Comparison of ENCODE assay signal across 12 cellular contexts in the genomic region with DNA sequence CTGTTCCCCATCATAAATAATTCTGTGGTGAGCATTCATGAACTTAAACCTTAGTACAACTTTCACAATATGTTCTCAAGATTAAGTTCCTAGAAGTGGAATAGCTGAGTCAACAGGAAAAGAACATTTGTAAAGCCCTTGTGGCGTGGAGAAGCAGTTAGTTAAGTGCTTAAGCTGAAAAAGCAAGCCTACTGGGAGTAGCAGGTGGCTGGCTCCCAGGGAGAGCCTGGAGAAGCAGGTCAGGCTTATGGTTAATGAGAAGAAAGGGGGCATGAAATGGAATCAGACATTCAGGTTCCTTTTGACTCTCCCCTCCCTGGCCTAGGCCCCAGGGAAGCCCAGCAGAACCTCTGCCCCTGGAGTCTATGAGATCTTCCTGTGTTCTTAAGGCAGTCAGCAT. TPM values are rescaled to one million over a fixed set of nuclear protein-coding genes. Genes with fewer than 3 reads are reported as not detected.
A peak's percentile ranks its signal among the peaks of the same experiment; 100 is the strongest.
DNase-seq lines count a peak whose midpoint lies in the region; ATAC-seq and TF ChIP-seq lines count a peak whose summit lies in the region.
"Had no signal": no experiment of that assay in that cellular context is flagged by ENCODE, and none has a peak within 500 bp of the region (broad histone marks: within the 10 kb centered on the region; RNA-seq: fewer than 3 reads in every experiment).

No MANE protein-coding gene starts in this region.

- H3K4me2 ChIP-seq in hepatocyte: no peak overlapping the region

- DNase-seq in stimulated activated naive CD8-positive, alpha-beta T cell treated with anti-CD3 and anti-CD28 coated beads, Interleukin-15, Interleukin-2, amounts not matched to agents 100 U/mL and 50 U/mL, for 24 hours: no peak
- no peak for DNase-seq in stimulated activated naive CD8-positive, alpha-beta T cell treated with anti-CD3 and anti-CD28 coated beads, Interleukin-15, amount 100 ng/mL, for 72 hours
- DNase-seq in adrenal gland (peak in 4 of 7 donors; percentile 46 to 52 (median 51)), hepatocyte (ENCODE audit: low spot score) (peak; percentile 61), aorta (no peak), NCI-H226 (no peak)
- DNase-seq: activated naive CD4-positive, alpha-beta T cell; foreskin fibroblast had no signal

- H3K27me3 ChIP-seq in adrenal gland: no peaks in the 10 kb centered on the region
- H3K27me3 ChIP-seq in hepatocyte: no peaks in the 10 kb centered on the region
- H3K27me3 ChIP-seq in aorta (ENCODE audit: control insufficient read depth in 1 of 2, insufficient read depth in 2 of 2, low read length in 1 of 2): no peaks in the 10 kb centered on the region

- TF ChIP-seq POLR2A in adrenal gland (IDR thresholded peaks at IDR 0.05): no peak

- no peak overlapping the region for H2AFZ ChIP-seq in hepatocyte

- H3K9me3 Mint-ChIP-seq in stimulated activated naive CD8-positive, alpha-beta T cell treated with anti-CD3 and anti-CD28 coated beads, Interleukin-15, amount 100 ng/mL, for 72 hours: no peaks in the 10 kb centered on the region
- H3K9me3 Mint-ChIP-seq: CD8-positive, alpha-beta T cell had no signal

- WGBS in adrenal gland, 4 donors: 6 to 14% (median 6%) methylated on average over 1 of the region's 1 CpG
- 48% methylated on average over 1 of the region's 1 CpG for WGBS in hepatocyte (ENCODE audit: low lambda C conversion rate, missing lambda C conversion rate)
- whole genome bisulfite sequencing in aorta, 2 donors: 2 to 3% methylated on average over 1 of the region's 1 CpG

- H3K4me1 ChIP-seq in adrenal gland (replicated peaks in 1 of 2) (peaks cover 76 to 84% of the 10 kb centered on the region in 2 donors), hepatocyte (ENCODE audit: insufficient read depth) (peaks cover 12% of the 10 kb centered on the region), aorta (ENCODE audit: control insufficient read depth in 1 of 2, insufficient read depth in 2 of 2, low read length in 2 of 2) (peaks cover 0 to 5% of the 10 kb centered on the region in 2 donors)

- intact Hi-C loops in adrenal gland (cut with DNase I): no loop called here
- intact Hi-C loops in aorta (cut with DNase I): no loop called here

- ATAC-seq in stimulated activated naive CD8-positive, alpha-beta T cell treated with anti-CD3 and anti-CD28 coated beads, Interleukin-15, Interleukin-2, amounts not matched to agents 100 U/mL and 50 U/mL, for 24 hours: peak; percentile 16
- no peak for ATAC-seq in stimulated activated naive CD8-positive, alpha-beta T cell treated with anti-CD3 and anti-CD28 coated beads, Interleukin-15, amount 100 ng/mL, for 72 hours
- ATAC-seq in aorta (ENCODE audit: low FRiP score) (peak; percentile 51), HG03378 (IDR thresholded peaks at IDR 0.05; ENCODE audit: unreplicated experiment) (no peak), HG02970 (IDR thresholded peaks at IDR 0.05; ENCODE audit: low FRiP score, unreplicated experiment) (no peak)
- ATAC-seq: CD8-positive, alpha-beta T cell had no signal

- peak overlapping the region; percentile 19 to 83 (median 74) for H3K27ac ChIP-seq in adrenal gland
- H3K27ac ChIP-seq in hepatocyte: no peak overlapping the region
- H3K27ac ChIP-seq in aorta (ENCODE audit: low read depth in 1 of 2, low read length in 2 of 2): peak overlapping the region in 1 of 2 donors; percentile 62

- no peaks in the 10 kb centered on the region for H4K20me1 ChIP-seq in hepatocyte (ENCODE audit: insufficient read depth, poor library complexity, severe bottlenecking)

- peaks cover 37% of the 10 kb centered on the region for H3K27me3 Mint-ChIP-seq in stimulated activated naive CD8-positive, alpha-beta T cell treated with anti-CD3 and anti-CD28 coated beads, Interleukin-15, amount 100 ng/mL, for 72 hours

- H3K36me3 ChIP-seq in adrenal gland (replicated peaks in 1 of 2): no peaks in the 10 kb centered on the region
- no peaks in the 10 kb centered on the region for H3K36me3 ChIP-seq in hepatocyte (replicated peaks; ENCODE audit: insufficient read depth, low read depth)
- no peaks in the 10 kb centered on the region for H3K36me3 ChIP-seq in aorta (ENCODE audit: control insufficient read depth in 1 of 2, insufficient read depth in 2 of 2, low read length in 1 of 2)

- H3K4me1 Mint-ChIP-seq in stimulated activated naive CD8-positive, alpha-beta T cell treated with anti-CD3 and anti-CD28 coated beads, Interleukin-15, amount 100 ng/mL, for 72 hours: peaks cover 28% of the 10 kb centered on the region

- no peaks in the 10 kb centered on the region for H3K79me2 ChIP-seq in hepatocyte

- TF ChIP-seq CTCF in adrenal gland (IDR thresholded peaks at IDR 0.05) (peak in 2 of 6 experiments; percentile 4 to 13), hepatocyte (IDR thresholded peaks at IDR 0.05; ENCODE audit: poor library complexity) (no peak)

- H3K9me2 ChIP-seq in hepatocyte (replicated peaks; ENCODE audit: insufficient read depth): no peaks in the 10 kb centered on the region

- H3K27ac Mint-ChIP-seq in stimulated activated naive CD8-positive, alpha-beta T cell treated with anti-CD3 and anti-CD28 coated beads, Interleukin-15, amount 100 ng/mL, for 72 hours: no peak overlapping the region
- H3K27ac Mint-ChIP-seq: CD8-positive, alpha-beta T cell had no signal

- H3K9me3 ChIP-seq in adrenal gland (replicated peaks in 1 of 3): no peaks in the 10 kb centered on the region
- H3K9me3 ChIP-seq in hepatocyte (ENCODE audit: low read depth): no peaks in the 10 kb centered on the region
- H3K9me3 ChIP-seq in aorta (ENCODE audit: control insufficient read depth, low read length): no peaks in the 10 kb centered on the region

- H3K4me3 Mint-ChIP-seq in stimulated activated naive CD8-positive, alpha-beta T cell treated with anti-CD3 and anti-CD28 coated beads, Interleukin-15, amount 100 ng/mL, for 72 hours: no peak overlapping the region
- H3K4me3 Mint-ChIP-seq: CD8-positive, alpha-beta T cell had no signal

- H3K4me3 ChIP-seq in adrenal gland (no peak overlapping the region), hepatocyte (no peak overlapping the region), aorta (ENCODE audit: low read length in 2 of 2) (no peak overlapping the region)

RNA-seq across cellular contexts. Expression of gene VSTM4, which starts 35.3 kb away (rescaled TPM):
- total RNA-seq in adrenal gland (100 to 1,000 TPM in 2 of 8 donors, 10 to 100 TPM in 6; 57.9 to 136 (median 78.6) TPM), hepatocyte (6.5 and 10.2 TPM in 2 replicates), aorta (10 to 100 TPM; 24.6 to 34.2 TPM)
- polyA plus RNA-seq in adrenal gland (10 to 100 TPM; 15.1 to 57.1 (median 23.6) TPM), hepatocyte (8.5 and 9.0 TPM in 2 replicates), aorta (10 to 100 TPM in 1 of 2 donors, 1 to 10 TPM in 1; 8.0 to 11.4 TPM)
- total RNA-seq: CD8-positive, alpha-beta T cell; SK-MEL-5 had no signal

RNA-seq across cellular contexts. Expression of gene FAM170B, which starts 53.8 kb away (rescaled TPM):
- total RNA-seq in adrenal gland (not detected), hepatocyte (not detected in 2 replicates), aorta (not detected)
- polyA plus RNA-seq in adrenal gland (not detected), hepatocyte (not detected in 2 replicates), aorta (not detected)
- total RNA-seq: CD8-positive, alpha-beta T cell; SK-MEL-5 had no signal

Comparison
In these comparisons a context has a peak if more than half of its experiments do, and no peak if none do; other contexts are left out.
1. ATAC-seq: peak in stimulated activated naive CD8-positive, alpha-beta T cell treated with anti-CD3 and anti-CD28 coated beads, Interleukin-15, Interleukin-2, amounts not matched to agents 100 U/mL and 50 U/mL, for 24 hours (single experiment) and aorta (single experiment); none in stimulated activated naive CD8-positive, alpha-beta T cell treated with anti-CD3 and anti-CD28 coated beads, Interleukin-15, amount 100 ng/mL, for 72 hours (single experiment), HG03378 (single experiment) and HG02970 (single experiment).
2. DNase-seq: peak in adrenal gland (4 of 7) and hepatocyte (single experiment); none in stimulated activated naive CD8-positive, alpha-beta T cell treated with anti-CD3 and anti-CD28 coated beads, Interleukin-15, Interleukin-2, amounts not matched to agents 100 U/mL and 50 U/mL, for 24 hours (single experiment), stimulated activated naive CD8-positive, alpha-beta T cell treated with anti-CD3 and anti-CD28 coated beads, Interleukin-15, amount 100 ng/mL, for 72 hours (0 of 2), aorta (0 of 2) and NCI-H226 (single experiment).